Comparison of ENCODE assay signal across 3 cellular contexts in genomic region chr4:5776510-5776909, GRCh38.
TF ChIP-seq lines count a peak whose summit lies in the region.

No MANE protein-coding gene starts in this region.

TF ChIP-seq in SK-N-SH treated with all-trans-retinoic acid at 6 μM for 48 hours, 23 proteins besides CTCF, POLR2A, EP300 and RAD21 (continued from another document):
- TF ChIP-seq, protein P1, sequence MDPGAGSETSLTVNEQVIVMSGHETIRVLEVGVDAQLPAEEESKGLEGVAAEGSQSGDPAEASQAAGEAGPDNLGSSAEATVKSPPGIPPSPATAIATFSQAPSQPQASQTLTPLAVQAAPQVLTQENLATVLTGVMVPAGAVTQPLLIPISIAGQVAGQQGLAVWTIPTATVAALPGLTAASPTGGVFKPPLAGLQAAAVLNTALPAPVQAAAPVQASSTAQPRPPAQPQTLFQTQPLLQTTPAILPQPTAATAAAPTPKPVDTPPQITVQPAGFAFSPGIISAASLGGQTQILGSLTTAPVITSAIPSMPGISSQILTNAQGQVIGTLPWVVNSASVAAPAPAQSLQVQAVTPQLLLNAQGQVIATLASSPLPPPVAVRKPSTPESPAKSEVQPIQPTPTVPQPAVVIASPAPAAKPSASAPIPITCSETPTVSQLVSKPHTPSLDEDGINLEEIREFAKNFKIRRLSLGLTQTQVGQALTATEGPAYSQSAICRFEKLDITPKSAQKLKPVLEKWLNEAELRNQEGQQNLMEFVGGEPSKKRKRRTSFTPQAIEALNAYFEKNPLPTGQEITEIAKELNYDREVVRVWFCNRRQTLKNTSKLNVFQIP (CRISPR knock-in tag; IDR thresholded peaks at IDR 0.05; ENCODE audit: borderline replicate concordance, low read depth) = no peak
- TF ChIP-seq ZFP30 (CRISPR knock-in tag; IDR thresholded peaks at IDR 0.05) (peak; percentile 95), RARB (CRISPR knock-in tag; IDR thresholded peaks at IDR 0.05) (no peak)

TF ChIP-seq in SK-N-SH, 30 proteins besides CTCF, POLR2A, EP300 and RAD21 (continued from another document):
- TF ChIP-seq FOXJ3 (CRISPR knock-in tag; IDR thresholded peaks at IDR 0.05) (no peak), GABPA (IDR thresholded peaks at IDR 0.05; ENCODE audit: low read depth) (no peak), YY1 (IDR thresholded peaks at IDR 0.05; ENCODE audit: low read depth) (no peak), FOSL2 (IDR thresholded peaks at IDR 0.05; ENCODE audit: borderline replicate concordance, low read depth) (no peak), MXI1 (IDR thresholded peaks at IDR 0.05; ENCODE audit: low read depth, low read length) (no peak), TAF1 (IDR thresholded peaks at IDR 0.05; ENCODE audit: borderline replicate concordance, low read depth, low read length) (no peak), USF2 (IDR thresholded peaks at IDR 0.05; ENCODE audit: borderline replicate concordance, low read depth, low read length) (no peak), RFX5 (IDR thresholded peaks at IDR 0.05; ENCODE audit: low read length) (no peak), RCOR1 (IDR thresholded peaks at IDR 0.05; ENCODE audit: low read length) (no peak), USF1 (IDR thresholded peaks at IDR 0.05; ENCODE audit: borderline replicate concordance, low read depth) (no peak), MEF2A (IDR thresholded peaks at IDR 0.05; ENCODE audit: borderline replicate concordance, low read depth) (no peak)
- TF ChIP-seq, protein P2, sequence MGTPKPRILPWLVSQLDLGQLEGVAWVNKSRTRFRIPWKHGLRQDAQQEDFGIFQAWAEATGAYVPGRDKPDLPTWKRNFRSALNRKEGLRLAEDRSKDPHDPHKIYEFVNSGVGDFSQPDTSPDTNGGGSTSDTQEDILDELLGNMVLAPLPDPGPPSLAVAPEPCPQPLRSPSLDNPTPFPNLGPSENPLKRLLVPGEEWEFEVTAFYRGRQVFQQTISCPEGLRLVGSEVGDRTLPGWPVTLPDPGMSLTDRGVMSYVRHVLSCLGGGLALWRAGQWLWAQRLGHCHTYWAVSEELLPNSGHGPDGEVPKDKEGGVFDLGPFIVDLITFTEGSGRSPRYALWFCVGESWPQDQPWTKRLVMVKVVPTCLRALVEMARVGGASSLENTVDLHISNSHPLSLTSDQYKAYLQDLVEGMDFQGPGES (IDR thresholded peaks at IDR 0.05; ENCODE audit: low read depth, low read length) = no peak

TF ChIP-seq in H1, 55 proteins besides CTCF, POLR2A, EP300 and RAD21:
- TF ChIP-seq, protein P3, sequence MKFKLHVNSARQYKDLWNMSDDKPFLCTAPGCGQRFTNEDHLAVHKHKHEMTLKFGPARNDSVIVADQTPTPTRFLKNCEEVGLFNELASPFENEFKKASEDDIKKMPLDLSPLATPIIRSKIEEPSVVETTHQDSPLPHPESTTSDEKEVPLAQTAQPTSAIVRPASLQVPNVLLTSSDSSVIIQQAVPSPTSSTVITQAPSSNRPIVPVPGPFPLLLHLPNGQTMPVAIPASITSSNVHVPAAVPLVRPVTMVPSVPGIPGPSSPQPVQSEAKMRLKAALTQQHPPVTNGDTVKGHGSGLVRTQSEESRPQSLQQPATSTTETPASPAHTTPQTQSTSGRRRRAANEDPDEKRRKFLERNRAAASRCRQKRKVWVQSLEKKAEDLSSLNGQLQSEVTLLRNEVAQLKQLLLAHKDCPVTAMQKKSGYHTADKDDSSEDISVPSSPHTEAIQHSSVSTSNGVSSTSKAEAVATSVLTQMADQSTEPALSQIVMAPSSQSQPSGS (IDR thresholded peaks at IDR 0.05; ENCODE audit: low read length) = no peak
- peak; percentile 31; the same call in 1 of the 2 replicates for TF ChIP-seq KDM1A (IDR thresholded peaks at IDR 0.05; ENCODE audit: borderline replicate concordance, low read length)
